In the genomic region with DNA sequence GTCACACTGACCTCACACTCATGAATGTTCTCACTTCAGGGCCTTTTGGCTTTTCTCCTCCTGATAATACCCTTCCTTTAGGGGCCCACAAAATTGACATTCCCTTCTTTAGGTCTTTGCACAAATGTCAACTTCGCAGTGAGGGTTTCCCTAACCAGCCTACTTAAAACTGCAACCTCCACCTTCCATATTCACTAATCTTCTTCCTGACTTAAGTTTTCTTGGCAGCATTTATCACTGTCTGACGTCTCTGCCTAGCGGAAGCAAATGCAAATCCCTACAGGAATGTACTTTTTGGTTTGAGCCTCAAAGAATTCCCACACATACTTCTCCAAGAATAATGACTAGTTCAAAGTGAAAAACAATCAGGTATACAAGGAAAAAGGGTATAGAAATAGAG, we compare ENCODE assay signal across 23 cellular contexts. TPM values are rescaled to one million over a fixed set of nuclear protein-coding genes. Genes with fewer than 3 reads are reported as not detected.
DNase-seq lines count a peak whose midpoint lies in the region; ATAC-seq, FAIRE-seq and TF ChIP-seq lines count a peak whose summit lies in the region.
"Had no signal": no experiment of that assay in that cellular context is flagged by ENCODE, and none has a peak within 500 bp of the region (broad histone marks: within the 10 kb centered on the region; RNA-seq: fewer than 3 reads in every experiment).

No MANE protein-coding gene starts in this region.

- H3K9me3 Mint-ChIP-seq in stimulated activated naive B cell treated with anti-CD40 and anti-IgM and Interleukin-4, amounts not matched to agents 10 μg/mL and 1 μg/mL and 100 μg/mL, for 72 hours: no peaks in the 10 kb centered on the region
- no peaks in the 10 kb centered on the region for H3K9me3 Mint-ChIP-seq in activated naive CD8-positive, alpha-beta T cell treated with anti-CD3 and anti-CD28 coated beads, Interleukin-2, amount 50 U/mL, for 24 hours
- H3K9me3 Mint-ChIP-seq: CD8-positive, alpha-beta T cell; IgD-negative memory B cell had no signal

- no peak overlapping the region for H3K27ac Mint-ChIP-seq in stimulated activated naive B cell treated with anti-CD40 and anti-IgM and Interleukin-4, amounts not matched to agents 10 μg/mL and 1 μg/mL and 100 μg/mL, for 72 hours
- no peak overlapping the region for H3K27ac Mint-ChIP-seq in activated naive CD8-positive, alpha-beta T cell treated with anti-CD3 and anti-CD28 coated beads, Interleukin-2, amount 50 U/mL, for 24 hours
- H3K27ac Mint-ChIP-seq: CD8-positive, alpha-beta T cell had no signal

- H3K4me3 ChIP-seq in cardiac fibroblast (replicated peaks in 1 of 2; ENCODE audit: low read depth in 2 of 2, low read length in 2 of 2) (no peak overlapping the region), fibroblast of villous mesenchyme (ENCODE audit: low read depth, low read length) (no peak overlapping the region)
- H3K4me3 ChIP-seq: BLaER1 treated with 17β-estradiol and CSF1 and Interleukin-3, amounts not matched to agents 10 nM and 100 nM; MG63 had no signal

- no peak for FAIRE-seq in D721Med (lab: Jason Lieb, UNC)
- FAIRE-seq: H54, HTR-8/SVneo had no signal

- DNase-seq in NCI-H82 (lab: John Stamatoyannopoulos, UW) (peak; percentile 75), cardiac fibroblast (ENCODE audit: low read depth in 2 of 2) (peak; percentile 11 to 68), fibroblast of villous mesenchyme (ENCODE audit: low read depth) (peak; percentile 62), COLO829 (ENCODE audit: low spot score) (no peak), D721Med (ENCODE audit: insufficient read length, low spot score) (no peak)
- no peak for DNase-seq in stimulated activated naive B cell treated with anti-CD40 and anti-IgM and Interleukin-4, amounts not matched to agents 10 μg/mL and 1 μg/mL and 100 μg/mL, for 72 hours
- DNase-seq in activated naive CD8-positive, alpha-beta T cell treated with anti-CD3 and anti-CD28 coated beads, Interleukin-2, amount 50 U/mL, for 24 hours: no peak
- DNase-seq: CD8-positive, alpha-beta T cell; DMS79; Kasumi-1; MG63; NCI-H1048; NCI-H1436; NCI-H1930; NCI-H226; NCI-H69; OCI-M1; SHP77; SK-N-SH had no signal

- no peak for TF ChIP-seq CTCF in cardiac fibroblast (IDR thresholded peaks at IDR 0.05; ENCODE audit: low read depth, low read length)
- TF ChIP-seq CTCF in fibroblast of villous mesenchyme (IDR thresholded peaks at IDR 0.05; ENCODE audit: insufficient read depth, low read depth, low read length): no peak
- no peak for TF ChIP-seq CTCF in D721Med (IDR thresholded peaks at IDR 0.05; ENCODE audit: insufficient read depth, missing control alignments)

- H3K4me3 Mint-ChIP-seq in stimulated activated naive B cell treated with anti-CD40 and anti-IgM and Interleukin-4, amounts not matched to agents 10 μg/mL and 1 μg/mL and 100 μg/mL, for 72 hours: no peak overlapping the region
- H3K4me3 Mint-ChIP-seq in activated naive CD8-positive, alpha-beta T cell treated with anti-CD3 and anti-CD28 coated beads, Interleukin-2, amount 50 U/mL, for 24 hours: no peak overlapping the region
- H3K4me3 Mint-ChIP-seq: CD8-positive, alpha-beta T cell; IgD-negative memory B cell had no signal

- no peak for ATAC-seq in stimulated activated naive B cell treated with anti-CD40 and anti-IgM and Interleukin-4, amounts not matched to agents 10 μg/mL and 1 μg/mL and 100 μg/mL, for 72 hours (replicated peaks)
- ATAC-seq in activated naive CD8-positive, alpha-beta T cell treated with anti-CD3 and anti-CD28 coated beads, Interleukin-2, amount 50 U/mL, for 24 hours: no peak
- ATAC-seq: CD8-positive, alpha-beta T cell had no signal

- no peaks in the 10 kb centered on the region for H3K4me1 Mint-ChIP-seq in stimulated activated naive B cell treated with anti-CD40 and anti-IgM and Interleukin-4, amounts not matched to agents 10 μg/mL and 1 μg/mL and 100 μg/mL, for 72 hours
- no peaks in the 10 kb centered on the region for H3K4me1 Mint-ChIP-seq in activated naive CD8-positive, alpha-beta T cell treated with anti-CD3 and anti-CD28 coated beads, Interleukin-2, amount 50 U/mL, for 24 hours
- H3K4me1 Mint-ChIP-seq: IgD-negative memory B cell had no signal

- H3K36me3 Mint-ChIP-seq in stimulated activated naive B cell treated with anti-CD40 and anti-IgM and Interleukin-4, amounts not matched to agents 10 μg/mL and 1 μg/mL and 100 μg/mL, for 72 hours: peaks cover 33 to 39% of the 10 kb centered on the region in 2 donors
- peaks cover 32% of the 10 kb centered on the region for H3K36me3 Mint-ChIP-seq in activated naive CD8-positive, alpha-beta T cell treated with anti-CD3 and anti-CD28 coated beads, Interleukin-2, amount 50 U/mL, for 24 hours (ENCODE audit: low read depth)

- H3K27me3 Mint-ChIP-seq in stimulated activated naive B cell treated with anti-CD40 and anti-IgM and Interleukin-4, amounts not matched to agents 10 μg/mL and 1 μg/mL and 100 μg/mL, for 72 hours: no peaks in the 10 kb centered on the region
- no peaks in the 10 kb centered on the region for H3K27me3 Mint-ChIP-seq in activated naive CD8-positive, alpha-beta T cell treated with anti-CD3 and anti-CD28 coated beads, Interleukin-2, amount 50 U/mL, for 24 hours
- H3K27me3 Mint-ChIP-seq: IgD-negative memory B cell had no signal

RNA-seq across cellular contexts. Expression of gene INTS7, which starts 32.8 kb away (rescaled TPM):
- 14.5 and 22.9 TPM in 2 replicates for total RNA-seq in fibroblast of villous mesenchyme

RNA-seq across cellular contexts. Expression of gene DTL, which starts 33.0 kb away (rescaled TPM):
- 13.2 and 16.0 TPM in 2 replicates for total RNA-seq in fibroblast of villous mesenchyme

Comparison
In these comparisons a context has a peak if more than half of its experiments do, and no peak if none do; other contexts are left out.
1. DNase-seq: peak in NCI-H82 (single experiment), cardiac fibroblast (2 of 2) and fibroblast of villous mesenchyme (single experiment); none in stimulated activated naive B cell treated with anti-CD40 and anti-IgM and Interleukin-4, amounts not matched to agents 10 μg/mL and 1 μg/mL and 100 μg/mL, for 72 hours (single experiment), COLO829 (single experiment), activated naive CD8-positive, alpha-beta T cell treated with anti-CD3 and anti-CD28 coated beads, Interleukin-2, amount 50 U/mL, for 24 hours (single experiment) and D721Med (single experiment).